Comparison of ENCODE assay signal across 20 cellular contexts in genomic region chr12:24231298-24231697, GRCh38.
A peak's percentile ranks its signal among the peaks of the same experiment; 100 is the strongest.
DNase-seq lines count a peak whose midpoint lies in the region; ATAC-seq and TF ChIP-seq lines count a peak whose summit lies in the region.
"Had no signal": no experiment of that assay in that cellular context is flagged by ENCODE, and none has a peak within 500 bp of the region (broad histone marks: within the 10 kb centered on the region; RNA-seq: fewer than 3 reads in every experiment).

No MANE protein-coding gene starts in this region.

- no peak overlapping the region for H3K27ac ChIP-seq in upper lobe of right lung
- H3K27ac ChIP-seq: coronary artery, epithelial cell of prostate, right lobe of liver, tibial nerve had no signal

- H3K36me3 ChIP-seq in upper lobe of right lung: no peaks in the 10 kb centered on the region
- H3K36me3 ChIP-seq: HAP-1, right lobe of liver, tibial nerve had no signal

- H3K9me3 ChIP-seq in upper lobe of right lung: no peaks in the 10 kb centered on the region
- H3K9me3 ChIP-seq: HAP-1, right lobe of liver, tibial nerve had no signal

- TF ChIP-seq CTCF in upper lobe of right lung (IDR thresholded peaks at IDR 0.05): no peak

- DNase-seq in left cardiac atrium: no peak
- no peak for DNase-seq in AG20443 (ENCODE audit: low spot score)
- no peak for DNase-seq in upper lobe of right lung
- DNase-seq: activated effector memory CD4-positive, alpha-beta T cell treated with anti-CD3 and anti-CD28 coated beads, Interleukin-2, amount 50 U/mL, for 16 hours; aorta; CD4-positive, alpha-beta T cell; mesendoderm; NCI-H1694 treated with DMSO at 0.1 percent for 48 hours; NCI-H526; right lobe of liver; stimulated activated CD4-positive, alpha-beta T cell treated with anti-CD3 and anti-CD28 coated beads, Interleukin-2, amount 100 ng/mL, for 24 hours had no signal

- no peak overlapping the region for H3K4me3 ChIP-seq in upper lobe of right lung
- H3K4me3 ChIP-seq: coronary artery, HAP-1, right lobe of liver, tibial nerve had no signal

- intact Hi-C loops in left cardiac atrium (cut with DNase I) (no loop called here), upper lobe of right lung (cut with DNase I) (no loop called here)

- H3K27me3 ChIP-seq in upper lobe of right lung: no peaks in the 10 kb centered on the region
- H3K27me3 ChIP-seq: right lobe of liver, tibial nerve had no signal

- ATAC-seq in GM19324 (IDR thresholded peaks at IDR 0.05; ENCODE audit: low FRiP score, unreplicated experiment): peak; percentile 47
- ATAC-seq in HG02588 (IDR thresholded peaks at IDR 0.05; ENCODE audit: unreplicated experiment): peak; percentile 74
- peak; percentile 88 for ATAC-seq in HG03175 (IDR thresholded peaks at IDR 0.05; ENCODE audit: unreplicated experiment)
- ATAC-seq in left cardiac atrium: no peak
- ATAC-seq in HG03521 (IDR thresholded peaks at IDR 0.05; ENCODE audit: unreplicated experiment): no peak
- no peak for ATAC-seq in upper lobe of right lung
- ATAC-seq: Panc1, right lobe of liver had no signal

- H3K4me1 ChIP-seq in upper lobe of right lung: no peaks in the 10 kb centered on the region
- H3K4me1 ChIP-seq: right lobe of liver had no signal

Comparison
In these comparisons a context has a peak if more than half of its experiments do, and no peak if none do; other contexts are left out.
1. ATAC-seq: peak in GM19324 (single experiment), HG02588 (single experiment) and HG03175 (single experiment); none in left cardiac atrium (0 of 2), HG03521 (single experiment) and upper lobe of right lung (single experiment).